8 cellular contexts compared by ENCODE assay signal in genomic region chr14:64303471-64303917, GRCh38. TPM values are rescaled to one million over a fixed set of nuclear protein-coding genes. Genes with fewer than 3 reads are reported as not detected.
DNase-seq lines count a peak whose midpoint lies in the region; ATAC-seq and TF ChIP-seq lines count a peak whose summit lies in the region.

No MANE protein-coding gene starts in this region.

- intact Hi-C loops in esophagus muscularis mucosa (cut with DNase I): loop anchor here (10.0 kb wide), 1 partner anchor 509 kb away; no protein-coding TSS in a partner anchor

- peak; percentile 92 for TF ChIP-seq RAD21 in SK-N-SH (IDR thresholded peaks at IDR 0.05; ENCODE audit: low read length)

- peak; percentile 88 for TF ChIP-seq CTCF in 22Rv1 (IDR thresholded peaks at IDR 0.05)
- TF ChIP-seq CTCF in GM10248 (IDR thresholded peaks at IDR 0.05; ENCODE audit: control extremely low read depth, extremely low read depth, low read depth, missing control alignments): peak; percentile 70
- peak; percentile 86 for TF ChIP-seq CTCF in SK-N-SH (IDR thresholded peaks at IDR 0.05)
- peak; percentile 62 to 81 (median 68) for TF ChIP-seq CTCF in esophagus muscularis mucosa (IDR thresholded peaks at IDR 0.05)
- peak; percentile 63 to 86 (median 80) for TF ChIP-seq CTCF in nephron (IDR thresholded peaks at IDR 0.05; ENCODE audit: unreplicated experiment in 3 of 3)

- POLR2A ChIA-PET in GM10248 (lab: Yijun Ruan, JAX) (interaction anchor here (0.6 kb wide), 1 partner anchor 516 kb away, joined by 3 read pairs; no protein-coding TSS in a partner anchor), SK-N-SH (lab: Yijun Ruan, JAX) (interaction anchor here (1.0 kb wide), 1 partner anchor 34 kb away, joined by 4 read pairs; no protein-coding TSS in a partner anchor)

- no peaks in the 10 kb centered on the region for H3F3A ChIP-seq in SK-N-SH (replicated peaks; ENCODE audit: insufficient read depth)

- H3K4me3 ChIP-seq in SK-N-SH (ENCODE audit: low read depth in 2 of 2, low read length in 1 of 2) (peak overlapping the region in 1 of 2 experiments; percentile 19; a peak in 1 of 4 replicates), esophagus muscularis mucosa (no peak overlapping the region)

- H3K27ac Mint-ChIP-seq in nephron: no peak overlapping the region

- H3K9ac ChIP-seq in SK-N-SH: no peak overlapping the region

- H3K9me3 ChIP-seq in SK-N-SH (no peaks in the 10 kb centered on the region), esophagus muscularis mucosa (no peaks in the 10 kb centered on the region)

- no peaks in the 10 kb centered on the region for H3K36me3 Mint-ChIP-seq in nephron (ENCODE audit: low read depth)

- H3K27me3 Mint-ChIP-seq in nephron (ENCODE audit: low read depth): peaks cover 14% of the 10 kb centered on the region

- CTCF ChIA-PET in GM10248 (lab: Yijun Ruan, JAX) (interaction anchor here (0.6 to 4.4 kb wide), 71 partner anchors 8 to 914 kb away, joined by 3 to 52 read pairs (median 4); partner anchors contain the start of genes ESR2 and MTHFD1), SK-N-SH (lab: Yijun Ruan, JAX) (interaction anchor here (0.6 to 5.2 kb wide), 78 partner anchors 9 to 766 kb away, joined by 3 to 61 read pairs (median 4); partner anchors contain the start of gene ESR2)

- H3K4me2 ChIP-seq in SK-N-SH: no peak overlapping the region

- H3K4me3 Mint-ChIP-seq in nephron: no peak overlapping the region

- H2AFZ ChIP-seq in SK-N-SH (ENCODE audit: low read depth): no peak overlapping the region

- H3K27me3 ChIP-seq in SK-N-SH (ENCODE audit: insufficient read depth) (no peaks in the 10 kb centered on the region), esophagus muscularis mucosa (no peaks in the 10 kb centered on the region)

- ATAC-seq in HG02571 (IDR thresholded peaks at IDR 0.05; ENCODE audit: unreplicated experiment) (no peak), GM21723 (IDR thresholded peaks at IDR 0.05; ENCODE audit: unreplicated experiment) (no peak)

- TF ChIP-seq EP300 in SK-N-SH (IDR thresholded peaks at IDR 0.05; ENCODE audit: borderline replicate concordance in 1 of 2, low read depth in 1 of 2, low read length in 1 of 2) (no peak), esophagus muscularis mucosa (IDR thresholded peaks at IDR 0.05) (no peak)

- H4K20me1 ChIP-seq in SK-N-SH (ENCODE audit: insufficient read depth): no peaks in the 10 kb centered on the region

- no peaks in the 10 kb centered on the region for H3K9me2 ChIP-seq in SK-N-SH

- DNase-seq in GM10248 (ENCODE audit: extremely low spot score) (peak; percentile 77), NCI-H1092 treated with DMSO at 0.1 percent for 48 hours (lab: John Stamatoyannopoulos, UW) (peak; percentile 80), SK-N-SH (peak; percentile 65), esophagus muscularis mucosa (ENCODE audit: extremely low spot score) (no peak)

- H3K4me1 ChIP-seq in SK-N-SH (ENCODE audit: control insufficient read depth in 1 of 2, insufficient read depth in 2 of 2, low read depth in 1 of 2, low read length in 1 of 2) (no peaks in the 10 kb centered on the region), esophagus muscularis mucosa (no peaks in the 10 kb centered on the region)

- H3K9me3 Mint-ChIP-seq in nephron: no peaks in the 10 kb centered on the region

- no peak overlapping the region for H3K27ac ChIP-seq in 22Rv1
- H3K27ac ChIP-seq in SK-N-SH (ENCODE audit: low read depth in 2 of 2, low read length in 1 of 2): no peak overlapping the region
- no peak overlapping the region for H3K27ac ChIP-seq in esophagus muscularis mucosa (replicated peaks in 1 of 4)

- TF ChIP-seq POLR2A in esophagus muscularis mucosa (IDR thresholded peaks at IDR 0.05; ENCODE audit: low read depth): no peak

- no peaks in the 10 kb centered on the region for H3K79me2 ChIP-seq in SK-N-SH (ENCODE audit: insufficient read depth)

- H3K36me3 ChIP-seq in SK-N-SH (replicated peaks in 1 of 2; ENCODE audit: control insufficient read depth in 1 of 2, insufficient read depth in 2 of 2, low read length in 1 of 2) (no peaks in the 10 kb centered on the region), esophagus muscularis mucosa (no peaks in the 10 kb centered on the region)

- H3K4me1 Mint-ChIP-seq in nephron: no peaks in the 10 kb centered on the region

- WGBS in SK-N-SH (ENCODE audit: low lambda C conversion rate): 34% methylated on average over 4 of the region's 4 CpGs
- 11% methylated on average over 4 of the region's 4 CpGs for WGBS in esophagus muscularis mucosa

TF ChIP-seq in SK-N-SH, 30 proteins besides CTCF, POLR2A, EP300 and RAD21:
- no peak for TF ChIP-seq CHD2 (IDR thresholded peaks at IDR 0.05; ENCODE audit: low read length, partially characterized antibody)
- TF ChIP-seq SMC3 (IDR thresholded peaks at IDR 0.05; ENCODE audit: low read depth, low read length): peak; percentile 81

RNA-seq across cellular contexts. Expression of gene ESR2, which starts 9.3 kb away (rescaled TPM):
- 0.03 TPM in 2 replicates for polyA plus RNA-seq in SK-N-SH (2012; rRNA removed)
- 0.04 TPM in 2 replicates for polyA plus RNA-seq in SK-N-SH (2012; cell fraction: cytosol; rRNA removed)
- polyA plus RNA-seq in SK-N-SH (2012; cell fraction: nucleus; rRNA removed): 0.18 and 0.22 TPM in 2 replicates
- under 1 TPM in 3 of 4 donors, not detected in 1; 0.29 to 0.83 (median 0.42) TPM for total RNA-seq in esophagus muscularis mucosa
